ENCODE assay signal across 8 cellular contexts in the genomic region with DNA sequence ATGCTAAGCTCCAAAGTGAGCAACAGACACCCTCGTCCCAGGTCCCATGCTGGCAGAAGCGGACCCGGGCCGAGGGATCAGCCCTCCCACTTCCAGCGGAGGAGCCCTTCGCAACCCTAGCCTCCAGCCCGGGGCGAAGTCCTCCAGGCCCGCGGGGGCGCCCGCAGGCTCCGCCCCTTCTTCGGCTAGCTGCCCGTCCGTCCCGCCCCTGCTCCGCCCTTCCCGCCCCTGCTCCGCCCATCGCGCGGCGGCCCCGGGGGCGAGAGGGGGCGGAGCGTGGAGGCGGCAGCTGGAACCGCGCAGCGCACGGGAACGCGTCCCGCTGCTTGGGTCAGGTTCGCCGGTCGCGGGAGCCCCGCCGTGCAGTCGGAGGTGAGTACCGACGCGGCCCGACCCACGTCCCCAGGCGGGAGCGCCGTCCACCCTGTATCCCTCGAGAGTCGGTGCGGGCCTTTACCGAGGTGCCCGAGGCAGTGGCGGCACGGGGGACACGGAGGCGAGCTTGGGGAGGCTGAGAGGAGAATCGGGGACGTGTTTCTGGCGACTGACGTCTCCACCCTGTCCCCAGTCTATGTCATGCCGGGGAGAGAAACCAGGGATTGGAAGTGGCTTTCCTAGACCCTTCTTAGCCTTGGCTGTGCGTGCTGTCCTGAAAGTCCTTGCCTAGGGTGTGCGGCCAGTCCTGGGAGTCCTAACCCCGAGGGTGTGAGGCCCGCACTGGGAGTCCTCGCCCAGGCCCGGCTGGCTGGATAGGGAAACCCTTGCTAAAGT. TPM values are rescaled to one million over a fixed set of nuclear protein-coding genes. Genes with fewer than 3 reads are reported as not detected.
A peak's percentile ranks its signal among the peaks of the same experiment; 100 is the strongest.
DNase-seq lines count a peak whose midpoint lies in the region; ATAC-seq and TF ChIP-seq lines count a peak whose summit lies in the region.

A gene (plus strand): TSS at position 280 of the 771 bp plus-strand sequence. CDS start 20,864 bp downstream, outside the sequence.

- peaks cover 43% of the 10 kb centered on the region for H3K27me3 ChIP-seq in endodermal cell (ENCODE audit: control insufficient read depth, insufficient read depth, low read length, poor library complexity, severe bottlenecking)

- H3K9me3 Mint-ChIP-seq in endodermal cell, result no peaks in the 10 kb centered on the region
- H3K9me3 Mint-ChIP-seq in mesothelial cell of epicardium, result no peaks in the 10 kb centered on the region

- H3K9me3 ChIP-seq in endodermal cell (ENCODE audit: control insufficient read depth, low read length), result no peaks in the 10 kb centered on the region

- peak within 1 kb of the TSS; percentile 16 for H3K27ac ChIP-seq in endodermal cell (ENCODE audit: low read depth, low read length)

- H3K27me3 Mint-ChIP-seq in endodermal cell (ENCODE audit: insufficient read depth) (peaks cover 43% of the 10 kb centered on the region), mesothelial cell of epicardium (ENCODE audit: low read depth) (peaks cover 40% of the 10 kb centered on the region)

- 0 to 1% methylated on average over 21 to 71 of the region's 71 CpGs for WGBS in endodermal cell (ENCODE audit: insufficient coverage in 1 of 2, insufficient read length in 1 of 2), 2 experiments

- H3K36me3 Mint-ChIP-seq in endodermal cell (ENCODE audit: low read depth) (peaks cover 6% of the 10 kb centered on the region), mesothelial cell of epicardium (no peaks in the 10 kb centered on the region)

- H3K4me3 ChIP-seq in endodermal cell (ENCODE audit: low read length), result peak within 1 kb of the TSS; percentile 84

- H3K27ac Mint-ChIP-seq in endodermal cell, result peak within 1 kb of the TSS; percentile 83
- peak within 1 kb of the TSS; percentile 76 for H3K27ac Mint-ChIP-seq in mesothelial cell of epicardium

- peaks cover 4% of the 10 kb centered on the region for H3K4me1 ChIP-seq in endodermal cell (ENCODE audit: control insufficient read depth, insufficient read depth, low read length)

- H3K4me1 Mint-ChIP-seq in endodermal cell (peaks cover 9% of the 10 kb centered on the region), mesothelial cell of epicardium (peaks cover 4% of the 10 kb centered on the region)

- peak; percentile 89 for DNase-seq in COLO829 (ENCODE audit: low spot score)
- peak; percentile 68 for DNase-seq in NOMO-1 treated with dmso at 0.1 percent for 144 hours (lab: John Stamatoyannopoulos, UW; ENCODE audit: unreplicated experiment)
- peak; percentile 53 for DNase-seq in activated CD8-positive, alpha-beta memory T cell treated with anti-CD3 and anti-CD28 coated beads, Interleukin-2, amount 50 U/mL, for 24 hours (ENCODE audit: extremely low read depth)
- peak; percentile 95 for DNase-seq in endodermal cell
- DNase-seq in mesothelial cell of epicardium (ENCODE audit: low spot score in 2 of 2, unreplicated experiment in 2 of 2), result peak; percentile 81 to 88
- peak; percentile 71 to 76 for DNase-seq in stimulated activated CD8-positive, alpha-beta memory T cell treated with anti-CD3 and anti-CD28 coated beads, Interleukin-15, amount 100 ng/mL, for 4 hours (ENCODE audit: low read depth in 2 of 2)

- peak within 1 kb of the TSS; percentile 80 for H3K4me3 Mint-ChIP-seq in endodermal cell
- H3K4me3 Mint-ChIP-seq in mesothelial cell of epicardium, result peak within 1 kb of the TSS; percentile 88

- no peak for TF ChIP-seq CTCF in endodermal cell (conservative IDR thresholded peaks at IDR 0.05)
- no peak for TF ChIP-seq CTCF in mesothelial cell of epicardium (IDR thresholded peaks at IDR 0.05; ENCODE audit: unreplicated experiment)

- ATAC-seq in GM19455 (IDR thresholded peaks at IDR 0.05; ENCODE audit: unreplicated experiment) (peak; percentile 97), HG03575 (IDR thresholded peaks at IDR 0.05; ENCODE audit: extremely low read depth, insufficient number of reproducible peaks, low FRiP score, unreplicated experiment) (peak; percentile 66)

- H3K9ac ChIP-seq in endodermal cell (ENCODE audit: extremely low read depth, low read length, poor library complexity, severe bottlenecking), result peak within 1 kb of the TSS; percentile 77

- H3K36me3 ChIP-seq in endodermal cell (ENCODE audit: control insufficient read depth, insufficient read depth, low read length), result no peaks in the 10 kb centered on the region

RNA-seq across cellular contexts. Expression of the gene that starts here (rescaled TPM):
- total RNA-seq in endodermal cell (10 to 100 TPM; 33.6 to 52.8 TPM), mesothelial cell of epicardium (23.9 to 24.6 TPM (median 24.0 TPM) in 3 replicates)
- 30.7 TPM for polyA plus RNA-seq in endodermal cell (2013, experiment 1 of 2)
- 29.7 TPM for polyA plus RNA-seq in endodermal cell (2013, experiment 2 of 2)

Comparison
In these comparisons a context has a peak if more than half of its experiments do, and no peak if none do; other contexts are left out.
1. Peak in every context shown above with its lines: DNase-seq, ATAC-seq, H3K4me3 ChIP-seq and H3K27ac ChIP-seq.